ENCODE assay signal across 1 cellular context in genomic region chr15:63846022-63846544, GRCh38.
A peak's percentile ranks its signal among the peaks of the same experiment; 100 is the strongest.
TF ChIP-seq lines count a peak whose summit lies in the region.

No MANE protein-coding gene starts in this region.

TF ChIP-seq in GM12878, 131 proteins besides CTCF, POLR2A, EP300 and RAD21 (continued from another document):
- TF ChIP-seq ZNF592 (IDR thresholded peaks at IDR 0.05) (no peak), NRF1 (conservative IDR thresholded peaks at IDR 0.05; ENCODE audit: low read depth, low read length) (no peak), BMI1 (IDR thresholded peaks at IDR 0.05; ENCODE audit: borderline replicate concordance) (no peak), MEF2B (IDR thresholded peaks at IDR 0.05; ENCODE audit: partially characterized antibody, poor library complexity, severe bottlenecking) (peak; percentile 53), PAX5 (IDR thresholded peaks at IDR 0.05; ENCODE audit: borderline replicate concordance, low read depth, low read length) (0 out of 2 replicates have a peak, but pooled peaks have one; percentile 62), PRDM15 (CRISPR knock-in tag; IDR thresholded peaks at IDR 0.05) (no peak), YY1 (IDR thresholded peaks at IDR 0.05; ENCODE audit: low read depth, low read length) (no peak), ATF2 (IDR thresholded peaks at IDR 0.05; ENCODE audit: low read length) (no peak), NBN (IDR thresholded peaks at IDR 0.05) (0 out of 2 replicates have a peak, but pooled peaks have one; percentile 41), SPI1 (IDR thresholded peaks at IDR 0.05; ENCODE audit: borderline replicate concordance, insufficient read depth, low read depth, low read length) (no peak), REST (IDR thresholded peaks at IDR 0.05; ENCODE audit: low read depth, low read length) (no peak), WRNIP1 (IDR thresholded peaks at IDR 0.05; ENCODE audit: borderline replicate concordance, low read depth, low read length) (no peak), STAT1 (conservative IDR thresholded peaks at IDR 0.05) (no peak), ZNF384 (IDR thresholded peaks at IDR 0.05; ENCODE audit: borderline replicate concordance, low read depth, low read length) (no peak), IKZF2 (IDR thresholded peaks at IDR 0.05) (peak; percentile 24 to 58; a peak in 3 of 4 replicates), CHD2 (IDR thresholded peaks at IDR 0.05; ENCODE audit: borderline replicate concordance, low read depth, low read length) (no peak)
